1 cellular context compared by ENCODE assay signal in the genomic region with DNA sequence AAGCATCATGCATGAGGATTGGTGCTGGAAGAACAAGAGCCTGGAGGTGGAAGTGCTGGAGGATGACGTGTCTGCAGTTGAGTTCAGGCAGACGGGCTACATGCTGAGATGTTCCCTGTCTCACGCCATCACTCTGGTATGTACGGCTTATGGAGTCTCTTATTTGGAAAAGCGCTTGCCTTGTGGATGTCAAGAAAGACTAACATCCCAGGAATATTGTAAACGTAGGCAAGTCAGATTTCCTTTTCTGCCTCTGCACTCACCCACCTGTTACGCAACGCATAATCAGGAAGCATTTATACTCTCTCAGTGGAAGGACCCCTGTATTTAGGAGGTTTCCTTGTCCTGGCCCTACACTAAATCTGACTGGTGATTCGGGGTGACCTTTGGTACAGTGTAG. TPM values are rescaled to one million over a fixed set of nuclear protein-coding genes. Genes with fewer than 3 reads are reported as not detected.
"Had no signal": no experiment of that assay in that cellular context is flagged by ENCODE, and none has a peak within 500 bp of the region (broad histone marks: within the 10 kb centered on the region; RNA-seq: fewer than 3 reads in every experiment).

No MANE protein-coding gene starts in this region.

RNA-seq across cellular contexts. Expression of a gene that starts 41.8 kb away (rescaled TPM):
- total RNA-seq: naive thymus-derived CD8-positive, alpha-beta T cell had no signal
